Comparison of ENCODE assay signal across 1 cellular context in the genomic region with DNA sequence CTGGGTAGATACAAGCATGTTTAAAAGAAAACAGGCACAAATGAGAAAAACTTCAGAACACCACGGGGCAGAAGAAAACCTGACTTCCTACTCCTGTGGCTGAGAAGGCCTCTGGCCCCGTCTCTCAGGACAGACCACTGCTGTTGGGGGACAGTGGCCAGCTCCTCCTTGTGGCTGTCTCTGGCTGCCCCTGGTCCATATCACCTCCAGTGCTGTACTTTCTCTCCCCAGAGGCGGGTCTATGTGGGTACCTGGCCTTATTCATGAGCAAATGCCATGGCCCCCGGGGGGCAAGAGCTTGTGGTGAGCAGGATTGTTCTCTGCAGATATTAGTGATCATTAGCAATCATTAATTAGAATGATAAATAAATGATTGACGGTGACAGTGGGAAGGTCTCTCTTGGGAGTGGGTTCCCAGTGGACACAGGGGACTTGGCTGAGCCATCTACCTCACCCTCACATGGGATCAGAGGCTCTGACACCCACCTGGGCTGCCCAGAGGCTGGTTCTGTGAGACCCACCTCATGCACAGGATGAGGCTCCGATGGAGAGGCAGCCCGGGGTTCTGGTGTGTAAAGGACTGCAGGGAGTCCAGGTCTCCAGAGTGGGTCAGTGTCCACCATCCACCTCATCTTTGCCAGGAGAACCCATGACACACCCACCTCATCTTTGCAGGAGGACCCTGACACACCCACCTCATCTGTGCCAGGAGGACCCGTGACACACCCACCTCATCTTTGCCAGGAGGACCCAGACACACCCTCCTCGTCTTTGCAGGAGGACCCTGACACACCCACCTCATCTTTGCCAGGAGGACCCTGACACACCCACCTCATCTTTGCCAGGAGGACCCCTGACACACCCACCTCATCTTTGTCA.
TF ChIP-seq lines count a peak whose summit lies in the region.

No MANE protein-coding gene starts in this region.

TF ChIP-seq in GM23338, 12 proteins besides CTCF, POLR2A, EP300 and RAD21 (continued from another document):
- no peak for TF ChIP-seq ZNF462 (CRISPR knock-in tag; IDR thresholded peaks at IDR 0.05)
- no peak for TF ChIP-seq REST (IDR thresholded peaks at IDR 0.05; ENCODE audit: unreplicated experiment)
- TF ChIP-seq JUNB (IDR thresholded peaks at IDR 0.05; ENCODE audit: unreplicated experiment): no peak
- TF ChIP-seq EZH2phosphoT487 (IDR thresholded peaks at IDR 0.05; ENCODE audit: unreplicated experiment): no peak
- no peak for TF ChIP-seq STAT1 (IDR thresholded peaks at IDR 0.05; ENCODE audit: unreplicated experiment)
- TF ChIP-seq NANOG (IDR thresholded peaks at IDR 0.05; ENCODE audit: borderline replicate concordance): no peak
- no peak for TF ChIP-seq ZNF114 (CRISPR knock-in tag; IDR thresholded peaks at IDR 0.05)
- TF ChIP-seq CREB1 (CRISPR knock-in tag; IDR thresholded peaks at IDR 0.05; ENCODE audit: low read depth): no peak
- no peak for TF ChIP-seq EZH2 (IDR thresholded peaks at IDR 0.05; ENCODE audit: low read depth, unreplicated experiment)
- TF ChIP-seq, protein P1, sequence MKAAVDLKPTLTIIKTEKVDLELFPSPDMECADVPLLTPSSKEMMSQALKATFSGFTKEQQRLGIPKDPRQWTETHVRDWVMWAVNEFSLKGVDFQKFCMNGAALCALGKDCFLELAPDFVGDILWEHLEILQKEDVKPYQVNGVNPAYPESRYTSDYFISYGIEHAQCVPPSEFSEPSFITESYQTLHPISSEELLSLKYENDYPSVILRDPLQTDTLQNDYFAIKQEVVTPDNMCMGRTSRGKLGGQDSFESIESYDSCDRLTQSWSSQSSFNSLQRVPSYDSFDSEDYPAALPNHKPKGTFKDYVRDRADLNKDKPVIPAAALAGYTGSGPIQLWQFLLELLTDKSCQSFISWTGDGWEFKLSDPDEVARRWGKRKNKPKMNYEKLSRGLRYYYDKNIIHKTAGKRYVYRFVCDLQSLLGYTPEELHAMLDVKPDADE (IDR thresholded peaks at IDR 0.05): no peak
